Comparison of ENCODE assay signal across 1 cellular context in the genomic region with DNA sequence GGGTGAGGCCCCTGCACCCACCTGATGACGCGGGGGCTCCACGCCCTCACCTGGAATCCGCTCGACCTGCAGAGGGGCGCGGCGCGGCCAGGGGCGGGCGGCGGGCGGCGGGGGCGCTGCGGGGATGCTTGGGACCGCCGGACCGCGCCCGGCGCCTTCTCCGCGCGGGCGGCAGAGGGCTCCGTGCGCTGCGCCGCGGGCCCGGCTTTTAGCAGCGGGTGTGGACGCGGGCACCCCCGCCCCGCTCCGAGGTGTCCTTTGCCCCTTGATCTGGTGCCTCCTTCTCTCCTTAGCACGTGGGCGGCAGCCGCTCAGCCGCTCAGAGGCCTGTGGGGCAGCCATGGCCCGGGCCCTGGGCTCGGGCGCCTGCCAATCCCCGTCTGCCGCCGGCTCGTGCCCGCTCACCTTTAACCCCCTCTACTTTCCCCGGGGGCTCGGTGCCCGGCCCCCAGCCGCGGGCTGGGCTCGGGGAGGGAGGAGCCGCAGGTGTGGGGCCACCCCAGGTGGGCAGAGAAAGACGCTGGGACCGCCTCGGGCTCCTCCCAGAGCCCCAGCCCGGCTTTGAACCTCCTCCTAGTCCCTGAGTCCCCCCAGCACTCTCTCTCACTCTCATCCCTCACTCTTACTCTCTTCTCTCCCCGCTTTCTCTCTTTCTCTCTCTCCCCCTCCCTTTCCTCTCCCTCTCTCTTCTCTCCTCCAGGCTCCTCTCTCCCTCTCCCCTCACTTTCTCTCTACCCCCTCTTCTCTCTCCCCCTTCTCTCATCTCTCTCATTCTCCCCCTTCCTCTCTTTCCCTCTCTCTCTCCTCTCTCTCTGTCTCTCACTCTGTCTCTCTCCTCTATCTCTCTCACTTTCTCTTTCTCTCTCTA.
TF ChIP-seq lines count a peak whose summit lies in the region.

No MANE protein-coding gene starts in this region.

TF ChIP-seq in HEK293, 187 proteins besides CTCF, POLR2A, EP300 and RAD21 (continued from another document and continues in another):
- TF ChIP-seq KLF7 (tag by site-specific recombination; IDR thresholded peaks at IDR 0.05; ENCODE audit: borderline replicate concordance) (no peak), ZNF202 (tag by site-specific recombination; IDR thresholded peaks at IDR 0.05; ENCODE audit: borderline replicate concordance) (no peak), GLIS1 (tag by site-specific recombination; IDR thresholded peaks at IDR 0.05) (peak; percentile 81), MYNN (tag by site-specific recombination; IDR thresholded peaks at IDR 0.05; ENCODE audit: borderline replicate concordance) (no peak), ZNF747 (tag by site-specific recombination; IDR thresholded peaks at IDR 0.05) (no peak), GLIS2 (tag by site-specific recombination; IDR thresholded peaks at IDR 0.05) (peak; percentile 70; the same call in 1 of the 2 replicates), ZNF560 (tag by site-specific recombination; IDR thresholded peaks at IDR 0.05; ENCODE audit: borderline replicate concordance) (no peak), ZNF174 (tag by site-specific recombination; IDR thresholded peaks at IDR 0.05) (no peak), ZBTB20 (tag by site-specific recombination; IDR thresholded peaks at IDR 0.05) (no peak), ZNF2 (tag by site-specific recombination; IDR thresholded peaks at IDR 0.05) (no peak), GLI2 (tag by site-specific recombination; IDR thresholded peaks at IDR 0.05; ENCODE audit: borderline replicate concordance, low read depth) (no peak), SP2 (tag by site-specific recombination; IDR thresholded peaks at IDR 0.05) (peak; percentile 14; the same call in 1 of the 2 replicates), ZNF37A (tag by site-specific recombination; IDR thresholded peaks at IDR 0.05) (no peak), ZBTB8A (tag by site-specific recombination; IDR thresholded peaks at IDR 0.05) (peak; percentile 84), ZNF530 (tag by site-specific recombination; IDR thresholded peaks at IDR 0.05; ENCODE audit: low read depth) (no peak), ZNF629 (tag by site-specific recombination; IDR thresholded peaks at IDR 0.05) (no peak), ZNF777 (tag by site-specific recombination; IDR thresholded peaks at IDR 0.05; ENCODE audit: borderline replicate concordance) (no peak)
- TF ChIP-seq, protein P1, sequence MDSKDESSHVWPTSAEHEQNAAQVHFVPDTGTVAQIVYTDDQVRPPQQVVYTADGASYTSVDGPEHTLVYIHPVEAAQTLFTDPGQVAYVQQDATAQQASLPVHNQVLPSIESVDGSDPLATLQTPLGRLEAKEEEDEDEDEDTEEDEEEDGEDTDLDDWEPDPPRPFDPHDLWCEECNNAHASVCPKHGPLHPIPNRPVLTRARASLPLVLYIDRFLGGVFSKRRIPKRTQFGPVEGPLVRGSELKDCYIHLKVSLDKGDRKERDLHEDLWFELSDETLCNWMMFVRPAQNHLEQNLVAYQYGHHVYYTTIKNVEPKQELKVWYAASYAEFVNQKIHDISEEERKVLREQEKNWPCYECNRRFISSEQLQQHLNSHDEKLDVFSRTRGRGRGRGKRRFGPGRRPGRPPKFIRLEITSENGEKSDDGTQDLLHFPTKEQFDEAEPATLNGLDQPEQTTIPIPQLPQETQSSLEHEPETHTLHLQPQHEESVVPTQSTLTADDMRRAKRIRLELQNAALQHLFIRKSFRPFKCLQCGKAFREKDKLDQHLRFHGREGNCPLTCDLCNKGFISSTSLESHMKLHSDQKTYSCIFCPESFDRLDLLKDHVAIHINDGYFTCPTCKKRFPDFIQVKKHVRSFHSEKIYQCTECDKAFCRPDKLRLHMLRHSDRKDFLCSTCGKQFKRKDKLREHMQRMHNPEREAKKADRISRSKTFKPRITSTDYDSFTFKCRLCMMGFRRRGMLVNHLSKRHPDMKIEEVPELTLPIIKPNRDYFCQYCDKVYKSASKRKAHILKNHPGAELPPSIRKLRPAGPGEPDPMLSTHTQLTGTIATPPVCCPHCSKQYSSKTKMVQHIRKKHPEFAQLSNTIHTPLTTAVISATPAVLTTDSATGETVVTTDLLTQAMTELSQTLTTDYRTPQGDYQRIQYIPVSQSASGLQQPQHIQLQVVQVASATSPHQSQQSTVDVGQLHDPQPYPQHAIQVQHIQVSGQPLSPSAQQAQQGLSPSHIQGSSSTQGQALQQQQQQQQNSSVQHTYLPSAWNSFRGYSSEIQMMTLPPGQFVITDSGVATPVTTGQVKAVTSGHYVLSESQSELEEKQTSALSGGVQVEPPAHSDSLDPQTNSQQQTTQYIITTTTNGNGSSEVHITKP (tag by site-specific recombination; IDR thresholded peaks at IDR 0.05): no peak
- TF ChIP-seq, protein P2, sequence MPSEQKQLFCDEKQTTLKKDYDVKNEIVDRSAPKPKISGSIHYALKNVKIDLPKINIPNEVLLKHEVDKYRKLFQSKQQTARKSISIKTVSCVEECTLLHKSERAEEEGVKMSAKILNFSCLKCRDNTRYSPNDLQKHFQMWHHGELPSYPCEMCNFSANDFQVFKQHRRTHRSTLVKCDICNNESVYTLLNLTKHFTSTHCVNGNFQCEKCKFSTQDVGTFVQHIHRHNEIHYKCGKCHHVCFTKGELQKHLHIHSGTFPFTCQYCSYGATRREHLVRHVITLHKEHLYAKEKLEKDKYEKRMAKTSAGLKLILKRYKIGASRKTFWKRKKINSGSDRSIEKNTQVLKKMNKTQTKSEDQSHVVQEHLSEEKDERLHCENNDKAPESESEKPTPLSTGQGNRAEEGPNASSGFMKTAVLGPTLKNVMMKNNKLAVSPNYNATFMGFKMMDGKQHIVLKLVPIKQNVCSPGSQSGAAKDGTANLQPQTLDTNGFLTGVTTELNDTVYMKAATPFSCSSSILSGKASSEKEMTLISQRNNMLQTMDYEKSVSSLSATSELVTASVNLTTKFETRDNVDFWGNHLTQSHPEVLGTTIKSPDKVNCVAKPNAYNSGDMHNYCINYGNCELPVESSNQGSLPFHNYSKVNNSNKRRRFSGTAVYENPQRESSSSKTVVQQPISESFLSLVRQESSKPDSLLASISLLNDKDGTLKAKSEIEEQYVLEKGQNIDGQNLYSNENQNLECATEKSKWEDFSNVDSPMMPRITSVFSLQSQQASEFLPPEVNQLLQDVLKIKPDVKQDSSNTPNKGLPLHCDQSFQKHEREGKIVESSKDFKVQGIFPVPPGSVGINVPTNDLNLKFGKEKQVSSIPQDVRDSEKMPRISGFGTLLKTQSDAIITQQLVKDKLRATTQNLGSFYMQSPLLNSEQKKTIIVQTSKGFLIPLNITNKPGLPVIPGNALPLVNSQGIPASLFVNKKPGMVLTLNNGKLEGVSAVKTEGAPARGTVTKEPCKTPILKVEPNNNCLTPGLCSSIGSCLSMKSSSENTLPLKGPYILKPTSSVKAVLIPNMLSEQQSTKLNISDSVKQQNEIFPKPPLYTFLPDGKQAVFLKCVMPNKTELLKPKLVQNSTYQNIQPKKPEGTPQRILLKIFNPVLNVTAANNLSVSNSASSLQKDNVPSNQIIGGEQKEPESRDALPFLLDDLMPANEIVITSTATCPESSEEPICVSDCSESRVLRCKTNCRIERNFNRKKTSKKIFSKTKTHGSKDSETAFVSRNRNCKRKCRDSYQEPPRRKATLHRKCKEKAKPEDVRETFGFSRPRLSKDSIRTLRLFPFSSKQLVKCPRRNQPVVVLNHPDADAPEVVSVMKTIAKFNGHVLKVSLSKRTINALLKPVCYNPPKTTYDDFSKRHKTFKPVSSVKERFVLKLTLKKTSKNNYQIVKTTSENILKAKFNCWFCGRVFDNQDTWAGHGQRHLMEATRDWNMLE (tag by site-specific recombination; conservative IDR thresholded peaks at IDR 0.05; ENCODE audit: low read depth): no peak
- TF ChIP-seq, protein P3, sequence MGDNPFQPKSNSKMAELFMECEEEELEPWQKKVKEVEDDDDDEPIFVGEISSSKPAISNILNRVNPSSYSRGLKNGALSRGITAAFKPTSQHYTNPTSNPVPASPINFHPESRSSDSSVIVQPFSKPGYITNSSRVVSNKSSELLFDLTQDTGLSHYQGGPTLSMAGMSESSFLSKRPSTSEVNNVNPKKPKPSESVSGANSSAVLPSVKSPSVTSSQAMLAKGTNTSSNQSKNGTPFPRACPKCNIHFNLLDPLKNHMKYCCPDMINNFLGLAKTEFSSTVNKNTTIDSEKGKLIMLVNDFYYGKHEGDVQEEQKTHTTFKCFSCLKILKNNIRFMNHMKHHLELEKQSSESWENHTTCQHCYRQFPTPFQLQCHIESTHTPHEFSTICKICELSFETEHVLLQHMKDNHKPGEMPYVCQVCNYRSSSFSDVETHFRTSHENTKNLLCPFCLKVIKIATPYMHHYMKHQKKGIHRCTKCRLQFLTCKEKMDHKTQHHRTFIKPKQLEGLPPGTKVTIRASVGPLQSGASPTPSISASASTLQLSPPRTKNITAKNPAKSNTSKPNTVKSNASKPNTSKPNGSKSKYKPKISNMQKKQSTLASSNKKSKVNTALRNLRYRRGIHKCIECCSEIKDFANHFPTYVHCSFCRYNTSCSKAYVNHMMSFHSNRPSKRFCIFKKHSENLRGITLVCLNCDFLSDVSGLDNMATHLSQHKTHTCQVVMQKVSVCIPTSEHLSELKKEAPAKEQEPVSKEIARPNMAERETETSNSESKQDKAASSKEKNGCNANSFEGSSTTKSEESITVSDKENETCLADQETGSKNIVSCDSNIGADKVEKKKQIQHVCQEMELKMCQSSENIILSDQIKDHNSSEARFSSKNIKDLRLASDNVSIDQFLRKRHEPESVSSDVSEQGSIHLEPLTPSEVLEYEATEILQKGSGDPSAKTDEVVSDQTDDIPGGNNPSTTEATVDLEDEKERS (tag by site-specific recombination; IDR thresholded peaks at IDR 0.05): no peak
- TF ChIP-seq, protein P4, sequence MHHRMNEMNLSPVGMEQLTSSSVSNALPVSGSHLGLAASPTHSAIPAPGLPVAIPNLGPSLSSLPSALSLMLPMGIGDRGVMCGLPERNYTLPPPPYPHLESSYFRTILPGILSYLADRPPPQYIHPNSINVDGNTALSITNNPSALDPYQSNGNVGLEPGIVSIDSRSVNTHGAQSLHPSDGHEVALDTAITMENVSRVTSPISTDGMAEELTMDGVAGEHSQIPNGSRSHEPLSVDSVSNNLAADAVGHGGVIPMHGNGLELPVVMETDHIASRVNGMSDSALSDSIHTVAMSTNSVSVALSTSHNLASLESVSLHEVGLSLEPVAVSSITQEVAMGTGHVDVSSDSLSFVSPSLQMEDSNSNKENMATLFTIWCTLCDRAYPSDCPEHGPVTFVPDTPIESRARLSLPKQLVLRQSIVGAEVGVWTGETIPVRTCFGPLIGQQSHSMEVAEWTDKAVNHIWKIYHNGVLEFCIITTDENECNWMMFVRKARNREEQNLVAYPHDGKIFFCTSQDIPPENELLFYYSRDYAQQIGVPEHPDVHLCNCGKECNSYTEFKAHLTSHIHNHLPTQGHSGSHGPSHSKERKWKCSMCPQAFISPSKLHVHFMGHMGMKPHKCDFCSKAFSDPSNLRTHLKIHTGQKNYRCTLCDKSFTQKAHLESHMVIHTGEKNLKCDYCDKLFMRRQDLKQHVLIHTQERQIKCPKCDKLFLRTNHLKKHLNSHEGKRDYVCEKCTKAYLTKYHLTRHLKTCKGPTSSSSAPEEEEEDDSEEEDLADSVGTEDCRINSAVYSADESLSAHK (tag by site-specific recombination; IDR thresholded peaks at IDR 0.05): no peak; the same call in 1 of the 2 replicates
- TF ChIP-seq, protein P5, sequence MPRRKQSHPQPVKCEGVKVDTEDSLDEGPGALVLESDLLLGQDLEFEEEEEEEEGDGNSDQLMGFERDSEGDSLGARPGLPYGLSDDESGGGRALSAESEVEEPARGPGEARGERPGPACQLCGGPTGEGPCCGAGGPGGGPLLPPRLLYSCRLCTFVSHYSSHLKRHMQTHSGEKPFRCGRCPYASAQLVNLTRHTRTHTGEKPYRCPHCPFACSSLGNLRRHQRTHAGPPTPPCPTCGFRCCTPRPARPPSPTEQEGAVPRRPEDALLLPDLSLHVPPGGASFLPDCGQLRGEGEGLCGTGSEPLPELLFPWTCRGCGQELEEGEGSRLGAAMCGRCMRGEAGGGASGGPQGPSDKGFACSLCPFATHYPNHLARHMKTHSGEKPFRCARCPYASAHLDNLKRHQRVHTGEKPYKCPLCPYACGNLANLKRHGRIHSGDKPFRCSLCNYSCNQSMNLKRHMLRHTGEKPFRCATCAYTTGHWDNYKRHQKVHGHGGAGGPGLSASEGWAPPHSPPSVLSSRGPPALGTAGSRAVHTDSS (tag by site-specific recombination; IDR thresholded peaks at IDR 0.05): no peak
- TF ChIP-seq, protein P6, sequence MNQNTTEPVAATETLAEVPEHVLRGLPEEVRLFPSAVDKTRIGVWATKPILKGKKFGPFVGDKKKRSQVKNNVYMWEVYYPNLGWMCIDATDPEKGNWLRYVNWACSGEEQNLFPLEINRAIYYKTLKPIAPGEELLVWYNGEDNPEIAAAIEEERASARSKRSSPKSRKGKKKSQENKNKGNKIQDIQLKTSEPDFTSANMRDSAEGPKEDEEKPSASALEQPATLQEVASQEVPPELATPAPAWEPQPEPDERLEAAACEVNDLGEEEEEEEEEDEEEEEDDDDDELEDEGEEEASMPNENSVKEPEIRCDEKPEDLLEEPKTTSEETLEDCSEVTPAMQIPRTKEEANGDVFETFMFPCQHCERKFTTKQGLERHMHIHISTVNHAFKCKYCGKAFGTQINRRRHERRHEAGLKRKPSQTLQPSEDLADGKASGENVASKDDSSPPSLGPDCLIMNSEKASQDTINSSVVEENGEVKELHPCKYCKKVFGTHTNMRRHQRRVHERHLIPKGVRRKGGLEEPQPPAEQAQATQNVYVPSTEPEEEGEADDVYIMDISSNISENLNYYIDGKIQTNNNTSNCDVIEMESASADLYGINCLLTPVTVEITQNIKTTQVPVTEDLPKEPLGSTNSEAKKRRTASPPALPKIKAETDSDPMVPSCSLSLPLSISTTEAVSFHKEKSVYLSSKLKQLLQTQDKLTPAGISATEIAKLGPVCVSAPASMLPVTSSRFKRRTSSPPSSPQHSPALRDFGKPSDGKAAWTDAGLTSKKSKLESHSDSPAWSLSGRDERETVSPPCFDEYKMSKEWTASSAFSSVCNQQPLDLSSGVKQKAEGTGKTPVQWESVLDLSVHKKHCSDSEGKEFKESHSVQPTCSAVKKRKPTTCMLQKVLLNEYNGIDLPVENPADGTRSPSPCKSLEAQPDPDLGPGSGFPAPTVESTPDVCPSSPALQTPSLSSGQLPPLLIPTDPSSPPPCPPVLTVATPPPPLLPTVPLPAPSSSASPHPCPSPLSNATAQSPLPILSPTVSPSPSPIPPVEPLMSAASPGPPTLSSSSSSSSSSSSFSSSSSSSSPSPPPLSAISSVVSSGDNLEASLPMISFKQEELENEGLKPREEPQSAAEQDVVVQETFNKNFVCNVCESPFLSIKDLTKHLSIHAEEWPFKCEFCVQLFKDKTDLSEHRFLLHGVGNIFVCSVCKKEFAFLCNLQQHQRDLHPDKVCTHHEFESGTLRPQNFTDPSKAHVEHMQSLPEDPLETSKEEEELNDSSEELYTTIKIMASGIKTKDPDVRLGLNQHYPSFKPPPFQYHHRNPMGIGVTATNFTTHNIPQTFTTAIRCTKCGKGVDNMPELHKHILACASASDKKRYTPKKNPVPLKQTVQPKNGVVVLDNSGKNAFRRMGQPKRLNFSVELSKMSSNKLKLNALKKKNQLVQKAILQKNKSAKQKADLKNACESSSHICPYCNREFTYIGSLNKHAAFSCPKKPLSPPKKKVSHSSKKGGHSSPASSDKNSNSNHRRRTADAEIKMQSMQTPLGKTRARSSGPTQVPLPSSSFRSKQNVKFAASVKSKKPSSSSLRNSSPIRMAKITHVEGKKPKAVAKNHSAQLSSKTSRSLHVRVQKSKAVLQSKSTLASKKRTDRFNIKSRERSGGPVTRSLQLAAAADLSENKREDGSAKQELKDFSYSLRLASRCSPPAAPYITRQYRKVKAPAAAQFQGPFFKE (tag by site-specific recombination; IDR thresholded peaks at IDR 0.05; ENCODE audit: borderline replicate concordance): no peak
- TF ChIP-seq, protein P7, sequence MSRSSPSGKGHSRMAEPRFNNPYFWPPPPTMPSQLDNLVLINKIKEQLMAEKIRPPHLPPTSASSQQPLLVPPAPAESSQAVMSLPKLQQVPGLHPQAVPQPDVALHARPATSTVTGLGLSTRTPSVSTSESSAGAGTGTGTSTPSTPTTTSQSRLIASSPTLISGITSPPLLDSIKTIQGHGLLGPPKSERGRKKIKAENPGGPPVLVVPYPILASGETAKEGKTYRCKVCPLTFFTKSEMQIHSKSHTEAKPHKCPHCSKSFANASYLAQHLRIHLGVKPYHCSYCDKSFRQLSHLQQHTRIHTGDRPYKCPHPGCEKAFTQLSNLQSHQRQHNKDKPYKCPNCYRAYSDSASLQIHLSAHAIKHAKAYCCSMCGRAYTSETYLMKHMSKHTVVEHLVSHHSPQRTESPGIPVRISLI (tag by site-specific recombination; IDR thresholded peaks at IDR 0.05): no peak
